In genomic region chr7:603152-603941, GRCh38 we compare ENCODE assay signal across 8 cellular contexts.
DNase-seq lines count a peak whose midpoint lies in the region; ATAC-seq and TF ChIP-seq lines count a peak whose summit lies in the region.

No MANE protein-coding gene starts in this region.

- peaks cover 3% of the 10 kb centered on the region; the same call in 1 of the 2 replicates for H3K36me3 ChIP-seq in GM06990 (ENCODE audit: control insufficient read depth, insufficient read depth, low read length)
- peaks cover 0 to 12% (median 2%) of the 10 kb centered on the region in 6 donors for H3K36me3 ChIP-seq in spleen

- 72 to 84% (median 80%) methylated on average over 12 of the region's 12 CpGs for WGBS in spleen, 5 donors

- intact Hi-C loops in spleen (cut with DNase I; ENCODE audit: low total_unique reads), result no loop called here

- peaks cover 46% of the 10 kb centered on the region for H3K36me3 Mint-ChIP-seq in effector memory CD8-positive, alpha-beta T cell (ENCODE audit: insufficient read depth)

- no peak for DNase-seq in GM06990 (ENCODE audit: extremely low read depth, insufficient read length)
- DNase-seq in T-helper 2 cell, result peak in 3 of 5 experiments; percentile 15 to 50 (median 44)
- peak; percentile 48 to 53 (median 48) for DNase-seq in effector memory CD8-positive, alpha-beta T cell
- DNase-seq in spleen, result peak; percentile 76
- DNase-seq in NCI-H1694 treated with DMSO at 0.1 percent for 48 hours (lab: John Stamatoyannopoulos, UW), result no peak
- no peak for DNase-seq in retina
- no peak for DNase-seq in superior temporal gyrus (ENCODE audit: extremely low spot score)
- DNase-seq in NCI-H2107 treated with DMSO at 0.1 percent for 48 hours (lab: John Stamatoyannopoulos, UW; ENCODE audit: unreplicated experiment), result no peak

- no peaks in the 10 kb centered on the region for H3K27me3 Mint-ChIP-seq in effector memory CD8-positive, alpha-beta T cell

- no peak for TF ChIP-seq CTCF in GM06990 (IDR thresholded peaks at IDR 0.05; ENCODE audit: insufficient read depth, low read length, poor library complexity, severe bottlenecking)
- peak in 1 of 11 experiments; percentile 13 for TF ChIP-seq CTCF in spleen (IDR thresholded peaks at IDR 0.05 in 8 of 11, conservative IDR thresholded peaks at IDR 0.05 in 3 of 11)

- H3K4me3 ChIP-seq in GM06990 (replicated peaks; ENCODE audit: low read depth, low read length) (peak overlapping the region; percentile 57), spleen (peak overlapping the region in 1 of 8 donors; percentile 62)

- H3K27ac Mint-ChIP-seq in effector memory CD8-positive, alpha-beta T cell, result peak overlapping the region; percentile 100

- ATAC-seq in effector memory CD8-positive, alpha-beta T cell (replicated peaks), result peak; percentile 34

- H3K27ac ChIP-seq in spleen, result peak overlapping the region; percentile 88 to 97 (median 93)

- no peaks in the 10 kb centered on the region for H3K27me3 ChIP-seq in GM06990 (replicated peaks; ENCODE audit: control insufficient read depth, insufficient read depth, low read length)
- no peaks in the 10 kb centered on the region for H3K27me3 ChIP-seq in spleen (replicated peaks in 1 of 7)

- H3K4me1 ChIP-seq in spleen, result peaks cover 42 to 86% (median 69%) of the 10 kb centered on the region in 6 donors

- H3K4me1 Mint-ChIP-seq in effector memory CD8-positive, alpha-beta T cell (ENCODE audit: low read depth in 2 of 2), result peaks cover 38 to 40% of the 10 kb centered on the region in 2 donors

- TF ChIP-seq POLR2A in spleen (IDR thresholded peaks at IDR 0.05), result no peak

- peaks cover 0 to 16% (median 10%) of the 10 kb centered on the region in 8 donors for H3K9me3 ChIP-seq in spleen

- no peaks in the 10 kb centered on the region for H3K9me3 Mint-ChIP-seq in effector memory CD8-positive, alpha-beta T cell

- peak overlapping the region; percentile 95 to 97 for H3K4me3 Mint-ChIP-seq in effector memory CD8-positive, alpha-beta T cell

Comparison
In these comparisons a context has a peak if more than half of its experiments do, and no peak if none do; other contexts are left out.
1. DNase-seq: peak in T-helper 2 cell (3 of 5), effector memory CD8-positive, alpha-beta T cell (3 of 3) and spleen (single experiment); none in GM06990 (single experiment), NCI-H1694 treated with DMSO at 0.1 percent for 48 hours (single experiment), retina (single experiment), superior temporal gyrus (single experiment) and NCI-H2107 treated with DMSO at 0.1 percent for 48 hours (single experiment).